In genomic region chr1:58895559-58896135, GRCh38 we compare ENCODE assay signal across 11 cellular contexts.
DNase-seq lines count a peak whose midpoint lies in the region; TF ChIP-seq lines count a peak whose summit lies in the region.
"Had no signal": no experiment of that assay in that cellular context is flagged by ENCODE, and none has a peak within 500 bp of the region (broad histone marks: within the 10 kb centered on the region; RNA-seq: fewer than 3 reads in every experiment).

No MANE protein-coding gene starts in this region.

- peak overlapping the region; percentile 86 for H3K27ac ChIP-seq in neutrophil

- no peak for DNase-seq in Caco-2
- peak; percentile 66 for DNase-seq in MV-4-11 (lab: John Stamatoyannopoulos, UW)
- DNase-seq in endothelial cell (ENCODE audit: low spot score) = no peak
- DNase-seq in NCI-H2107 (lab: John Stamatoyannopoulos, UW) = no peak
- DNase-seq in GM13977 (ENCODE audit: low spot score) = no peak
- no peak for DNase-seq in stimulated activated CD4-positive, alpha-beta T cell treated with anti-CD3 and anti-CD28 coated beads, Interleukin-12 subunit alpha, Interleukin-12 subunit beta, amount 100 ng/mL, for 4 hours
- no peak for DNase-seq in activated CD4-positive, alpha-beta T cell treated with anti-CD3 and anti-CD28 coated beads, Interleukin-2, amount 50 U/mL, for 48 hours
- DNase-seq: activated effector memory CD4-positive, alpha-beta T cell treated with anti-CD3 and anti-CD28 coated beads, Interleukin-2, amount 50 U/mL, for 16 hours; NCI-H187; tibial artery had no signal

- H3K36me3 Mint-ChIP-seq in Caco-2 (ENCODE audit: insufficient read depth, unreplicated experiment) (no peaks in the 10 kb centered on the region), endothelial cell (ENCODE audit: low read depth, unreplicated experiment) (no peaks in the 10 kb centered on the region)

- peaks cover 35% of the 10 kb centered on the region for H3K4me1 ChIP-seq in Caco-2
- peaks cover 64 to 72% of the 10 kb centered on the region in 2 experiments for H3K4me1 ChIP-seq in neutrophil (ENCODE audit: control insufficient read depth in 1 of 2, insufficient read depth in 1 of 2, low read depth in 1 of 2, low read length in 1 of 2)

- no peaks in the 10 kb centered on the region for H3K27me3 ChIP-seq in Caco-2 (replicated peaks; ENCODE audit: control insufficient read depth, insufficient read depth, low read length)
- no peaks in the 10 kb centered on the region for H3K27me3 ChIP-seq in neutrophil
- H3K27me3 ChIP-seq: tibial artery had no signal

- H3K27me3 Mint-ChIP-seq in Caco-2 (ENCODE audit: insufficient read depth, unreplicated experiment) (no peaks in the 10 kb centered on the region), endothelial cell (ENCODE audit: unreplicated experiment) (no peaks in the 10 kb centered on the region)

- peak overlapping the region; percentile 67 for H3K27ac Mint-ChIP-seq in Caco-2 (ENCODE audit: unreplicated experiment)
- H3K27ac Mint-ChIP-seq in endothelial cell (ENCODE audit: unreplicated experiment) = peak overlapping the region; percentile 26

- H3K4me3 Mint-ChIP-seq in Caco-2 (ENCODE audit: unreplicated experiment) (no peak overlapping the region), endothelial cell (ENCODE audit: unreplicated experiment) (no peak overlapping the region)

- POLR2A ChIA-PET in Caco-2 (lab: Charles Lee) = no interaction called here

- H3K9me3 ChIP-seq in Caco-2 (no peaks in the 10 kb centered on the region), neutrophil (no peaks in the 10 kb centered on the region)
- H3K9me3 ChIP-seq: tibial artery had no signal

- no peaks in the 10 kb centered on the region for H3K36me3 ChIP-seq in Caco-2 (ENCODE audit: control insufficient read depth, insufficient read depth, low read length)
- no peaks in the 10 kb centered on the region for H3K36me3 ChIP-seq in neutrophil
- H3K36me3 ChIP-seq: tibial artery had no signal

- TF ChIP-seq CTCF in Caco-2 (IDR thresholded peaks at IDR 0.05; ENCODE audit: insufficient read depth in 1 of 2, low read depth in 1 of 2, low read length in 1 of 2, severe bottlenecking in 1 of 2, unreplicated experiment in 1 of 2) (no peak), endothelial cell (IDR thresholded peaks at IDR 0.05; ENCODE audit: unreplicated experiment) (no peak), neutrophil (IDR thresholded peaks at IDR 0.05) (no peak), GM13977 (IDR thresholded peaks at IDR 0.05; ENCODE audit: extremely low read depth, insufficient read depth, missing control alignments) (no peak)

- H3K4me3 ChIP-seq in Caco-2 (ENCODE audit: low read depth, low read length) (no peak overlapping the region), neutrophil (ENCODE audit: low read depth in 1 of 2, low read length in 1 of 2) (peak overlapping the region; percentile 33 to 35)
- H3K4me3 ChIP-seq: tibial artery had no signal

- intact Hi-C loops in Caco-2 (cut with micrococcal nuclease; ENCODE audit: unreplicated experiment) = no loop called here

- CTCF ChIA-PET in Caco-2 (lab: Charles Lee) = no interaction called here

- peaks cover 29% of the 10 kb centered on the region for H3K4me1 Mint-ChIP-seq in Caco-2 (ENCODE audit: low read depth, unreplicated experiment)
- peaks cover 59% of the 10 kb centered on the region for H3K4me1 Mint-ChIP-seq in endothelial cell (ENCODE audit: unreplicated experiment)

- in situ Hi-C loops in GM13977 (cut with MboI; ENCODE audit: low pct_unique_long_range_greater_than_20kb, low sequenced_read_pairs, unreplicated experiment) = no loop called here

- BruUV-seq in Caco-2 (replicated peaks; lab: Mats Ljungman, UMichigan) = no TSS peak

- H3K9me3 Mint-ChIP-seq in Caco-2 (ENCODE audit: unreplicated experiment) (peaks cover 9% of the 10 kb centered on the region), endothelial cell (ENCODE audit: unreplicated experiment) (no peaks in the 10 kb centered on the region)
